ENCODE assay signal across 8 cellular contexts in the genomic region with DNA sequence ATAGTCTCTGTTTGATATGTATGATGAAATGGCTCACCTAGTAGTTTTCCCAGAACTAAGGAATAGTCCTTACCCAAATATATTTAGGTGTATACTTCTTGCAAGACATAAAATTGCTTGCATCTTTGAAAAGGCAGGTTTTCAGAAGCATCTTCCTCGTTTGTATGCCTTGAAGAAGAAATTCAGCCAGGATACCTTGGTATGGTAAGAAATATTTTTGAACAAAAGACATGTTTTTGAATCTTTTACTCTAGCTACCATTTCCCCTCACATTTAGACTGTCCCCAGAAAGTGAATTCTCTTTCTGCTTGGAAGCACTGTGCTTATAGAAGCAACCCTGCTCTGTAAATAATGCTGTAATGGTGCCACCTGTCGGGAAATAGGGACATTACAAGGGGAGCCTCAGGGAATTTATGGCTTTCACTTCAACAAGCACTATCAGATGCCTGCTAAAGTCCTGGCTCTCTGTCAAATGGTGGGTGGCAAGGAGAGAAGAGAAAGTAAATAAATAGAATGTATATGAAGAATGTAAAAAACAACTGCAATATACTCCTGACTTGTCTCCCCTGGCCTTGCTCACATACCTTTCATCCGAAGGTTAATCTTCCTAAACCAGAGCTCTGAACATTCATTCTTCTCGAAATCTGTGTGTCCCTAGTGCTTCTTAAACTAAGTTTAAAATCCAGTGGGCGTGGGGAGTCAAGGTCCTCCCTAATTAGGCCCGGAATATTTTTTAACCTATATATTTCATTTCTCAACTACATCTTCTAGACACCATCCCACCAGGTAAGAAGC. TPM values are rescaled to one million over a fixed set of nuclear protein-coding genes. Genes with fewer than 3 reads are reported as not detected.
DNase-seq lines count a peak whose midpoint lies in the region; ATAC-seq and TF ChIP-seq lines count a peak whose summit lies in the region.

No MANE protein-coding gene starts in this region.

- no peak overlapping the region for H3K4me3 ChIP-seq in AG09309 (ENCODE audit: control insufficient read depth, low read depth, low read length)
- no peak overlapping the region for H3K4me3 ChIP-seq in LNCaP clone FGC (ENCODE audit: low read depth, low read length)
- no peak overlapping the region for H3K4me3 ChIP-seq in SJCRH30

- H3K36me3 ChIP-seq in SJCRH30: no peaks in the 10 kb centered on the region

- DNase-seq in AG09309 (ENCODE audit: low read depth) (no peak), LNCaP clone FGC (ENCODE audit: low read depth) (peak; percentile 52), SJCRH30 (peak; percentile 60 to 90), glomerular endothelial cell (ENCODE audit: extremely low read depth, low read depth, low spot score) (peak; percentile 42), posterior cingulate gyrus (peak in 8 of 10 donors; percentile 44 to 88 (median 74))
- peak; percentile 73 for DNase-seq in activated naive CD4-positive, alpha-beta T cell treated with Interleukin-2 at 50 U/mL for 16 hours

- H3K9me3 ChIP-seq in SJCRH30 (replicated peaks): no peaks in the 10 kb centered on the region

- intact Hi-C loops in posterior cingulate gyrus (cut with DNase I): loop anchor here (10.0 kb wide), 1 partner anchor 225 kb away; the partner anchor contains the start of gene TMEM106C

- peak; percentile 88 for TF ChIP-seq CTCF in AG09309 (IDR thresholded peaks at IDR 0.05; ENCODE audit: control insufficient read depth, insufficient read depth, low read depth, low read length, missing control alignments)
- TF ChIP-seq CTCF in LNCaP clone FGC (IDR thresholded peaks at IDR 0.05; ENCODE audit: control insufficient read depth, extremely low read depth, insufficient read depth): peak; percentile 88

- no peak overlapping the region for H3K27ac ChIP-seq in SJCRH30

- peaks cover 11% of the 10 kb centered on the region for H3K4me1 ChIP-seq in SJCRH30

- peaks cover under 1% of the 10 kb centered on the region; the same call in 1 of the 2 replicates for H3K27me3 ChIP-seq in SJCRH30

- ATAC-seq in GM18511 (IDR thresholded peaks at IDR 0.05; ENCODE audit: unreplicated experiment) (peak; percentile 59), HG02571 (IDR thresholded peaks at IDR 0.05; ENCODE audit: unreplicated experiment) (no peak)

RNA-seq across cellular contexts. Expression of gene CCDC184, which starts 6.1 kb away (rescaled TPM):
- total RNA-seq in SJCRH30 (2014; rRNA removed; shearing (Covaris generic)): 5.1 and 5.6 TPM in 2 replicates
- total RNA-seq in glomerular endothelial cell: 0.41 TPM in 1 of 2 replicates, not detected in the other

RNA-seq across cellular contexts. Expression of gene OR10AD1, which starts 13.6 kb away (rescaled TPM):
- not detected in 2 replicates for total RNA-seq in SJCRH30 (2014; rRNA removed; shearing (Covaris generic))
- not detected in 2 replicates for total RNA-seq in glomerular endothelial cell

RNA-seq across cellular contexts. Expression of gene ASB8, which starts 32.2 kb away (rescaled TPM):
- 29.1 and 31.2 TPM in 2 replicates for total RNA-seq in SJCRH30 (2014; rRNA removed; shearing (Covaris generic))
- 18.0 and 22.6 TPM in 2 replicates for total RNA-seq in glomerular endothelial cell
